14 cellular contexts compared by ENCODE assay signal in the genomic region with DNA sequence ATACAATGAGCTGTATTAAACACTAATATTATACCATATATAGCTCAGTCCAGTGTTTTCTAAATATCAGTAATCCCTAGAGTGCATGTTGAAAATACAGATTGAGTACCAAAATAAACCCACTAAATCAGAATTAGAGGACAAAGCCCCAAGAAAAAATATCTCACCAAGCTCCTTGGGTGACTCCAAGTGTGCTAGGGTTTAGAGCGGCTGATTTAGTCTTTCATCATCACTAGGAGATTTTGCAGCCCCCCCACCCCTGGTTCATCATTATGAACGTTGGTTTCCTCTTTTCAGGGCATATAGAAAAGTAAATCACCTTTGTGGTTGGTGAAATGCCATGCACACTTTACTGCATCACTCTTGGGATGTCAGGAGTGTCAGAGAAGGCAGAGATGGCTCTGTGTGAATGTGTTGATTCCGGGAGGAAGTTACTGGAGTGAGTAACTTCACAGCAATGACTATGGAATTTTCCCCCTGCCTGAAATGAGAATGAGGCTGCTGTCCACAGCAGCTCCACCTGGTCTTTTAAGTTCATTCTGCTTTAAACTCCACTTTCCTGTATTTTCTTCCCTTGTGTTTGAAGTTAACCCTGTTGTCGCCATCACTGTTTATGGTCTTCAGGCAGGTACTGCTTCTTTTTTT. TPM values are rescaled to one million over a fixed set of nuclear protein-coding genes. Genes with fewer than 3 reads are reported as not detected.
DNase-seq lines count a peak whose midpoint lies in the region; ATAC-seq, FAIRE-seq and TF ChIP-seq lines count a peak whose summit lies in the region.
"Had no signal": no experiment of that assay in that cellular context is flagged by ENCODE, and none has a peak within 500 bp of the region (broad histone marks: within the 10 kb centered on the region; RNA-seq: fewer than 3 reads in every experiment).

No MANE protein-coding gene starts in this region.

- CTCF ChIA-PET in endothelial cell of umbilical vein (lab: Charles Lee), result interaction anchor here (1.2 to 3.8 kb wide), 5 partner anchors 10 to 178 kb away, joined by 3 to 34 read pairs (median 7); a partner anchor contains a TSS

- H3K9me3 ChIP-seq in endothelial cell of umbilical vein (replicated peaks; ENCODE audit: control insufficient read depth, insufficient read depth, low read length) (no peaks in the 10 kb centered on the region), mesodermal cell (ENCODE audit: control insufficient read depth, low read length) (no peaks in the 10 kb centered on the region), suprapubic skin (no peaks in the 10 kb centered on the region)
- H3K9me3 ChIP-seq: right lobe of liver had no signal

- no peak for FAIRE-seq in endothelial cell of umbilical vein (lab: Jason Lieb, UNC)
- no peak for FAIRE-seq in frontal cortex (lab: Jason Lieb, UNC)
- FAIRE-seq: kidney had no signal

- H3K27me3 ChIP-seq in endothelial cell of umbilical vein (ENCODE audit: control insufficient read depth in 2 of 2, insufficient read depth in 2 of 2, low read length in 2 of 2), result no peaks in the 10 kb centered on the region
- no peaks in the 10 kb centered on the region for H3K27me3 ChIP-seq in suprapubic skin
- H3K27me3 ChIP-seq: right lobe of liver had no signal

- ATAC-seq in GM18511 (IDR thresholded peaks at IDR 0.05; ENCODE audit: unreplicated experiment), result no peak
- ATAC-seq: esophagus mucosa, right lobe of liver had no signal

- H3K27ac ChIP-seq in endothelial cell of umbilical vein (ENCODE audit: insufficient read depth, low read depth, low read length) (no peak overlapping the region), mesodermal cell (ENCODE audit: low read depth, low read length, severe bottlenecking) (peak overlapping the region; percentile 73), suprapubic skin (no peak overlapping the region)
- H3K27ac ChIP-seq: PC-9, right lobe of liver had no signal

- H3K4me1 ChIP-seq in endothelial cell of umbilical vein (ENCODE audit: control insufficient read depth, extremely low read depth, insufficient read depth, low read length), result peaks cover 6% of the 10 kb centered on the region
- H3K4me1 ChIP-seq in mesodermal cell (ENCODE audit: control insufficient read depth, insufficient read depth, low read length, poor library complexity, severe bottlenecking), result peaks cover 15% of the 10 kb centered on the region
- no peaks in the 10 kb centered on the region for H3K4me1 ChIP-seq in suprapubic skin
- H3K4me1 ChIP-seq: right lobe of liver had no signal

- POLR2A ChIA-PET in endothelial cell of umbilical vein (lab: Charles Lee), result no interaction called here

- H3K36me3 ChIP-seq in endothelial cell of umbilical vein (ENCODE audit: control insufficient read depth in 2 of 2, extremely low read depth in 1 of 2, insufficient read depth in 2 of 2, low read length in 2 of 2) (no peaks in the 10 kb centered on the region), mesodermal cell (ENCODE audit: control insufficient read depth, insufficient read depth, low read length) (no peaks in the 10 kb centered on the region), suprapubic skin (peaks cover 21% of the 10 kb centered on the region)
- H3K36me3 ChIP-seq: right lobe of liver had no signal

- no peaks in the 10 kb centered on the region for H3K79me2 ChIP-seq in endothelial cell of umbilical vein (ENCODE audit: control insufficient read depth, insufficient read depth, low read length)

- no peak for TF ChIP-seq EP300 in suprapubic skin (IDR thresholded peaks at IDR 0.05)

- intact Hi-C loops in endothelial cell of umbilical vein (cut with micrococcal nuclease), result no loop called here

- WGBS in mesodermal cell (ENCODE audit: insufficient coverage in 2 of 2), 2 experiments, result 40 to 57% methylated on average over 1 to 2 of the region's 4 CpGs
- WGBS in suprapubic skin, result 82% methylated on average over 4 of the region's 4 CpGs

- peak overlapping the region; percentile 1 for H3K4me2 ChIP-seq in endothelial cell of umbilical vein (ENCODE audit: insufficient read depth, low read length)
- H3K4me2 ChIP-seq: PC-9 had no signal

- H2AFZ ChIP-seq in endothelial cell of umbilical vein (ENCODE audit: low read depth, low read length), result no peak overlapping the region
- H2AFZ ChIP-seq: PC-9 had no signal

- H3K9ac ChIP-seq in endothelial cell of umbilical vein (replicated peaks; ENCODE audit: extremely low read depth, insufficient read depth, low read length), result no peak overlapping the region

- dilution Hi-C loops in endothelial cell of umbilical vein (cut with MboI; ENCODE audit: extremely low pct_ligation_motif_present, low sequenced_read_pairs), result no loop called here

- H4K20me1 ChIP-seq in endothelial cell of umbilical vein (replicated peaks; ENCODE audit: control insufficient read depth, extremely low read depth, insufficient read depth, low read length), result no peaks in the 10 kb centered on the region

- BruUV-seq in endothelial cell of umbilical vein (replicated peaks; lab: Mats Ljungman, UMichigan), result no TSS peak

- DNase-seq in GM04503 (ENCODE audit: low read depth) (peak; percentile 20), RKO (ENCODE audit: low spot score) (peak; percentile 61), endothelial cell of umbilical vein (ENCODE audit: low read depth, low spot score) (peak; percentile 27), suprapubic skin (ENCODE audit: low spot score in 2 of 2) (no peak), frontal cortex (ENCODE audit: low spot score in 2 of 2) (no peak), NCI-H524 (lab: John Stamatoyannopoulos, UW) (no peak)
- DNase-seq: activated CD4-positive, alpha-beta T cell treated with anti-CD3 and anti-CD28 coated beads, Interleukin-2, amount 50 U/mL, for 1 hour; kidney; naive B cell; PC-9; right lobe of liver had no signal

- H3K4me3 ChIP-seq in endothelial cell of umbilical vein (replicated peaks in 1 of 3; ENCODE audit: insufficient read depth in 1 of 3, low read depth in 1 of 3, low read length in 3 of 3), result no peak overlapping the region
- H3K4me3 ChIP-seq in mesodermal cell (ENCODE audit: extremely low read depth, insufficient read depth, low read length, poor library complexity, severe bottlenecking), result no peak overlapping the region
- no peak overlapping the region for H3K4me3 ChIP-seq in suprapubic skin
- H3K4me3 ChIP-seq: PC-9, right lobe of liver had no signal

- no peak for TF ChIP-seq POLR2A in endothelial cell of umbilical vein (IDR thresholded peaks at IDR 0.05; ENCODE audit: low read depth, low read length)
- no peak for TF ChIP-seq POLR2A in suprapubic skin (IDR thresholded peaks at IDR 0.05)

- TF ChIP-seq CTCF in endothelial cell of umbilical vein (IDR thresholded peaks at IDR 0.05; ENCODE audit: extremely low read depth in 1 of 2, insufficient read depth in 1 of 2, low read depth in 1 of 2, low read length in 2 of 2) (no peak), suprapubic skin (IDR thresholded peaks at IDR 0.05) (no peak)

- no peaks in the 10 kb centered on the region for H3K9me1 ChIP-seq in endothelial cell of umbilical vein (replicated peaks; ENCODE audit: control insufficient read depth, extremely low read depth, insufficient read depth, low read length)

TF ChIP-seq in endothelial cell of umbilical vein, 7 proteins besides CTCF, POLR2A, EP300 and RAD21:
- TF ChIP-seq FOS (IDR thresholded peaks at IDR 0.05; ENCODE audit: borderline replicate concordance, insufficient read depth, low read length) (no peak), EZH2 (IDR thresholded peaks at IDR 0.05; ENCODE audit: borderline replicate concordance, low read depth, low read length, severe bottlenecking) (no peak), GATA2 (IDR thresholded peaks at IDR 0.05; ENCODE audit: insufficient read depth, insufficient read length, low read depth, low read length) (no peak), MYC (IDR thresholded peaks at IDR 0.05; ENCODE audit: low read depth, low read length) (no peak), POLR2AphosphoS5 (IDR thresholded peaks at IDR 0.05; ENCODE audit: insufficient read depth, low read depth, low read length) (no peak), JUN (IDR thresholded peaks at IDR 0.05; ENCODE audit: borderline replicate concordance, insufficient read depth, insufficient read length, low read depth) (no peak)
- TF ChIP-seq, protein P1, sequence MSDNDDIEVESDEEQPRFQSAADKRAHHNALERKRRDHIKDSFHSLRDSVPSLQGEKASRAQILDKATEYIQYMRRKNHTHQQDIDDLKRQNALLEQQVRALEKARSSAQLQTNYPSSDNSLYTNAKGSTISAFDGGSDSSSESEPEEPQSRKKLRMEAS (IDR thresholded peaks at IDR 0.05; ENCODE audit: insufficient read depth, insufficient read length), result no peak

RNA-seq across cellular contexts. Expression of a gene that starts 25.2 kb away (rescaled TPM):
- 23.5 and 32.1 TPM in 2 replicates for total RNA-seq in endothelial cell of umbilical vein
- polyA plus RNA-seq in endothelial cell of umbilical vein, result 4.9 and 7.6 TPM in 2 replicates
- polyA plus RNA-seq in endothelial cell of umbilical vein (2011; cell fraction: cytosol; rRNA removed), result 6.8 and 8.9 TPM in 2 replicates
- 67.1 and 71.9 TPM in 2 replicates for polyA plus RNA-seq in endothelial cell of umbilical vein (2011; cell fraction: nucleus; rRNA removed)
- polyA plus RNA-seq in endothelial cell of umbilical vein (2012), result 13.1 and 21.1 TPM in 2 replicates
- 9.1 and 12.2 TPM in 2 replicates for polyA minus RNA-seq in endothelial cell of umbilical vein
- polyA minus RNA-seq in endothelial cell of umbilical vein (2011; cell fraction: cytosol; rRNA and poly(A)+ RNA removed), result 4.2 TPM
- polyA minus RNA-seq in endothelial cell of umbilical vein (2011; cell fraction: nucleus; rRNA and poly(A)+ RNA removed), result 20.1 and 28.1 TPM in 2 replicates
- 18.9 TPM for polyA plus RNA-seq in mesodermal cell (2013, experiment 1 of 2)
- polyA plus RNA-seq in mesodermal cell (2013, experiment 2 of 2), result 20.2 TPM
- 10 to 100 TPM; 16.9 to 72.1 (median 21.1) TPM for total RNA-seq in suprapubic skin
- 34.2 TPM for total RNA-seq in frontal cortex

RNA-seq across cellular contexts. Expression of a gene that starts 39.3 kb away (rescaled TPM):
- total RNA-seq in endothelial cell of umbilical vein (9.9 and 10.9 TPM in 2 replicates), suprapubic skin (10 to 100 TPM in 2 of 4 donors, 1 to 10 TPM in 2; 7.2 to 20.0 (median 11.2) TPM), frontal cortex (11.4 TPM)
- polyA plus RNA-seq in endothelial cell of umbilical vein, result 6.6 TPM in 2 replicates
- polyA plus RNA-seq in endothelial cell of umbilical vein (2011; cell fraction: cytosol; rRNA removed), result 4.5 TPM in 2 replicates
- polyA plus RNA-seq in endothelial cell of umbilical vein (2011; cell fraction: nucleus; rRNA removed), result 26.6 and 27.2 TPM in 2 replicates
- 5.1 and 7.6 TPM in 2 replicates for polyA plus RNA-seq in endothelial cell of umbilical vein (2012)
- 6.7 and 7.7 TPM in 2 replicates for polyA minus RNA-seq in endothelial cell of umbilical vein
- 5.1 TPM for polyA minus RNA-seq in endothelial cell of umbilical vein (2011; cell fraction: cytosol; rRNA and poly(A)+ RNA removed)
- polyA minus RNA-seq in endothelial cell of umbilical vein (2011; cell fraction: nucleus; rRNA and poly(A)+ RNA removed), result 20.6 and 30.6 TPM in 2 replicates
- polyA plus RNA-seq in mesodermal cell (2013, experiment 1 of 2), result 12.2 TPM
- polyA plus RNA-seq in mesodermal cell (2013, experiment 2 of 2), result 11.7 TPM

Comparison
In these comparisons a context has a peak if more than half of its experiments do, and no peak if none do; other contexts are left out.
1. DNase-seq: peak in GM04503 (single experiment), RKO (single experiment) and endothelial cell of umbilical vein (single experiment); none in suprapubic skin (0 of 2), frontal cortex (0 of 2) and NCI-H524 (0 of 2).